ENCODE assay signal across 31 cellular contexts in the genomic region with DNA sequence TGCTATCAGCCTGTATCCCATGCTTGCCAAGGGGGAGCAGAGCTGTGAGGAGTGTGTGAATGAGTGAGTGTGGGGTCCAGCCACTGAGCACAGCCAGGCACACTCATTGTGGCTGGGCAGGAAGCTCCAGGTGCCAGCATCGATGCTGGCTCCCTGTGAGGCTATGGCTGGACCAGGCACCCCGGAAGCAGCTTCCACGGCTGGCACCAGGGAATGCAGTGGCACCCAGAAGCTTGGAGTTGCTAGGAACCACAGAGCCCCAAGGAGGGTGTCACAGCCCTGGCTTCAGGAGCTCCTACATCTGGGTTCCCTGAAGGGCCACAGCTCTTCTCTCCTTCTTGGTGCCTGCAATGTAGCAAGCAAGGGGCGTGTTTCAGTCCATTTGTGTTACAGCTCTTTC.
"Had no signal": no experiment of that assay in that cellular context is flagged by ENCODE, and none has a peak within 500 bp of the region (broad histone marks: within the 10 kb centered on the region; RNA-seq: fewer than 3 reads in every experiment).

No MANE protein-coding gene starts in this region.

- H3K9me3 ChIP-seq: adrenal gland, ascending aorta had no signal

- ATAC-seq: activated naive CD4-positive, alpha-beta T cell treated with anti-CD3 and anti-CD28 coated beads, Interleukin-2, amount 50 U/mL, for 72 hours; activated naive CD8-positive, alpha-beta T cell treated with anti-CD3 and anti-CD28 coated beads, Interleukin-2, amount 50 U/mL, for 24 hours; activated T-cell treated with anti-CD3 and anti-CD28 coated beads, Interleukin-2, amount 50 U/mL, for 4 hours; activated T-cell treated with anti-CD3 and anti-CD28 coated beads, Interleukin-2, amount 50 U/mL, for 72 hours; activated T-helper 17 cell treated with anti-CD3 and anti-CD28 coated beads, Interleukin-2, amount 50 U/mL, for 72 hours; body of pancreas had no signal

- H3K27ac ChIP-seq: adrenal gland, ascending aorta, body of pancreas, brain microvascular endothelial cell, breast epithelium, cardiac muscle cell had no signal

- DNase-seq: activated effector memory CD4-positive, alpha-beta T cell treated with anti-CD3 and anti-CD28 coated beads, Interleukin-2, amount 50 U/mL, for 16 hours; activated effector memory CD4-positive, alpha-beta T cell treated with Interleukin-2 at 50 U/mL for 16 hours; activated gamma-delta T cell; activated gamma-delta T cell treated with Interleukin-2 at 50 U/mL for 16 hours; activated naive CD4-positive, alpha-beta T cell; activated naive CD4-positive, alpha-beta T cell treated with anti-CD3 and anti-CD28 coated beads for 36 hours; activated naive CD4-positive, alpha-beta T cell treated with anti-CD3 and anti-CD28 coated beads, Interleukin-2, amount 10 ng/mL, durations not matched to agents 7 days and 5 days; activated naive CD4-positive, alpha-beta T cell treated with anti-CD3 and anti-CD28 coated beads, Interleukin-2, amount 50 U/mL, for 16 hours; activated naive CD4-positive, alpha-beta T cell treated with Interleukin-2 at 50 U/mL for 16 hours; activated naive CD8-positive, alpha-beta T cell treated with anti-CD3 and anti-CD28 coated beads for 36 hours; activated naive CD8-positive, alpha-beta T cell treated with anti-CD3 and anti-CD28 coated beads, Interleukin-2, amount 10 ng/mL, durations not matched to agents 7 days and 5 days; activated naive CD8-positive, alpha-beta T cell treated with anti-CD3 and anti-CD28 coated beads, Interleukin-2, amount 50 U/mL, for 24 hours; activated T-cell treated with anti-CD3 and anti-CD28 coated beads, Interleukin-2, amount 50 U/mL, for 1 hour; activated T-cell treated with anti-CD3 and anti-CD28 coated beads, Interleukin-2, amount 50 U/mL, for 24 hours; activated T-cell treated with anti-CD3 and anti-CD28 coated beads, Interleukin-2, amount 50 U/mL, for 4 hours; activated T-cell treated with anti-CD3 and anti-CD28 coated beads, Interleukin-2, amount 50 U/mL, for 48 hours; activated T-cell treated with anti-CD3 and anti-CD28 coated beads, Interleukin-2, amount 50 U/mL, for 72 hours; adrenal gland; amniotic stem cell; amygdala; anterior cingulate cortex; body of pancreas; brain microvascular endothelial cell; caudate nucleus; central memory CD4-positive, alpha-beta T cell; cerebellar nuclear complex had no signal

- H3K4me3 ChIP-seq: adrenal gland, ascending aorta, body of pancreas, breast epithelium, cardiac muscle cell had no signal

- H3K36me3 ChIP-seq: adrenal gland, ascending aorta, brain microvascular endothelial cell, breast epithelium, cardiac muscle cell had no signal

- H3K4me1 ChIP-seq: adrenal gland, ascending aorta, body of pancreas, breast epithelium had no signal

- H3K27me3 ChIP-seq: adrenal gland, ascending aorta, body of pancreas, brain microvascular endothelial cell, breast epithelium, cardiac muscle cell had no signal
